Comparison of ENCODE assay signal across 8 cellular contexts in the genomic region with DNA sequence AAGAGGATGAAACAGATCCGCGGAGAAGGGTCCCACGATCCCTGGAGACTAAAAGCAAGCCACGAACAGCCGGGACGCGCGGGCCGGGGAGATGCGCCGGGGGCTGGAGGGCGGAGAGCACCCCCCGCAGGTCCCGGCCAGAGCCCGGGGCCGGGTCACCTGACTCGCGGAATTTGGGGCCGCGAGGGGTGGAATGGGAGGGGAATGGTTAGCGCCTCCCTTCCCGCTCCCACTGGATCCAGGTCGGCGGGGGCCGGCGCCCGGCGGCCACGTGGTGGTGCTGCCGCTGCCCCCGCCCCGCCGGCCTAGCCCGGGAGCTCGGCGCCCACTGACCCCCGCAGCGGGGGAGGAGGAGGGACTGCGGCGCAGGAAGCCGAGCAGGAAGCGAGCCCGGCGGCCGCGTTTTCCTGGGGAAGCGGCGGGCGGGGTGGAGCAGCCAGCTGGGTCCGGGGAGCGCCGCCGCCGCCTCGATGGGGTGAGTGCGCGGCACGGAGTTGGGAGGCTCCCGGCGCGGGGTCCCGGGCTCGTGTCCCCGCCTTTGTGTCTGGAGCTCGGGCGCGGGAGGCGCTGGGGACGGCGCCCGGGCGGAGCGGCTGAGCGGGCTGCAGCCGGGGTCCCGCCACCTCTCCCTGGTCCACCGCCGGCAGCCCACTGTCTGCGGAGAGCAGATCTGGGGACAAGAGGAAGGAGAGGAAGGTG. TPM values are rescaled to one million over a fixed set of nuclear protein-coding genes. Genes with fewer than 3 reads are reported as not detected.
DNase-seq lines count a peak whose midpoint lies in the region; ATAC-seq, FAIRE-seq and TF ChIP-seq lines count a peak whose summit lies in the region.

Gene RAI14, plus strand, starts transcription at position 328 of the 699 bp plus-strand sequence. CDS start 30,592 bp downstream, outside the sequence.

- no peaks in the 10 kb centered on the region for H3K27me3 Mint-ChIP-seq in astrocyte (ENCODE audit: low read depth, unreplicated experiment)

- in situ Hi-C loops in HAP-1 (cut with MboI; ENCODE audit: low sequenced_read_pairs), result no loop called here

- WGBS in heart right ventricle, 2 donors, result 1% methylated on average over 58 to 78 of the region's 79 CpGs

- H3K9me3 ChIP-seq in BE2C (no peaks in the 10 kb centered on the region), HAP-1 (no peaks in the 10 kb centered on the region), astrocyte (ENCODE audit: insufficient read depth, low read depth, low read length) (no peaks in the 10 kb centered on the region), heart right ventricle (no peaks in the 10 kb centered on the region), osteoblast (ENCODE audit: low read depth, low read length) (no peaks in the 10 kb centered on the region)

- H3K27ac ChIP-seq in astrocyte (ENCODE audit: low read depth, low read length) (peak within 1 kb of the TSS; percentile 96), heart right ventricle (peak within 1 kb of the TSS; percentile 72 to 98 (median 91)), osteoblast (ENCODE audit: low read depth, low read length) (peak within 1 kb of the TSS; percentile 99)

- H3K36me3 Mint-ChIP-seq in astrocyte (ENCODE audit: low read depth, unreplicated experiment), result peaks cover 5% of the 10 kb centered on the region

- H2AFZ ChIP-seq in astrocyte (ENCODE audit: low read depth, low read length) (peak within 1 kb of the TSS; percentile 53), osteoblast (ENCODE audit: low read length) (peak within 1 kb of the TSS; percentile 80)

- H3K27me3 ChIP-seq in BE2C (peaks cover 56% of the 10 kb centered on the region), HAP-1 (ENCODE audit: low read depth) (peaks cover 10% of the 10 kb centered on the region), astrocyte (ENCODE audit: insufficient read depth, low read length) (no peaks in the 10 kb centered on the region), heart right ventricle (peaks cover 0 to 45% (median 0%) of the 10 kb centered on the region in 7 donors), osteoblast (ENCODE audit: insufficient read depth, low read length) (no peaks in the 10 kb centered on the region)

- no peaks in the 10 kb centered on the region for H3K4me1 ChIP-seq in BE2C
- peaks cover 2% of the 10 kb centered on the region for H3K4me1 ChIP-seq in HAP-1
- peaks cover 36% of the 10 kb centered on the region for H3K4me1 ChIP-seq in astrocyte (ENCODE audit: insufficient read depth, low read length)
- H3K4me1 ChIP-seq in heart right ventricle, result peaks cover 0 to 36% (median 19%) of the 10 kb centered on the region in 9 donors
- peaks cover 54% of the 10 kb centered on the region for H3K4me1 ChIP-seq in osteoblast (ENCODE audit: insufficient read depth, low read length)

- intact Hi-C loops in heart right ventricle (cut with DNase I), result loop anchor here in 6 of 10 donors (2.0 to 10.0 kb wide), 8 partner anchors 79 to 239 kb away; partner anchors contain the start of gene TTC23L (in 3 of the 6)

- peak within 1 kb of the TSS; percentile 92 for H3K4me3 Mint-ChIP-seq in astrocyte (ENCODE audit: unreplicated experiment)

- H3K4me2 ChIP-seq in astrocyte (ENCODE audit: low read length) (peak within 1 kb of the TSS; percentile 90), osteoblast (ENCODE audit: insufficient read depth, low read length) (peak within 1 kb of the TSS; percentile 98)

- peak within 1 kb of the TSS; percentile 100 for H3K9ac ChIP-seq in astrocyte (ENCODE audit: low read length)

- H3K27ac Mint-ChIP-seq in astrocyte (ENCODE audit: unreplicated experiment), result peak within 1 kb of the TSS; percentile 96

- H3K4me3 ChIP-seq in BE2C (ENCODE audit: low read depth, low read length), result peak within 1 kb of the TSS; percentile 53
- peak within 1 kb of the TSS; percentile 81 for H3K4me3 ChIP-seq in HAP-1
- peak within 1 kb of the TSS; percentile 85 for H3K4me3 ChIP-seq in astrocyte (ENCODE audit: insufficient read depth, low read depth, low read length)
- H3K4me3 ChIP-seq in heart right ventricle, result peak within 1 kb of the TSS; percentile 61 to 96 (median 89)
- H3K4me3 ChIP-seq in osteoblast (ENCODE audit: insufficient read depth, low read length), result peak within 1 kb of the TSS; percentile 81

- no peak for FAIRE-seq in astrocyte (lab: Jason Lieb, UNC)

- peaks cover 21% of the 10 kb centered on the region for H3K4me1 Mint-ChIP-seq in astrocyte (ENCODE audit: low read depth, unreplicated experiment)

- H3K36me3 ChIP-seq in BE2C (no peaks in the 10 kb centered on the region), HAP-1 (replicated peaks) (no peaks in the 10 kb centered on the region), astrocyte (ENCODE audit: insufficient read depth, low read length) (peaks cover 2% of the 10 kb centered on the region), heart right ventricle (no peaks in the 10 kb centered on the region), osteoblast (ENCODE audit: insufficient read depth, low read length) (no peaks in the 10 kb centered on the region)

- H3K9me3 Mint-ChIP-seq in astrocyte (ENCODE audit: unreplicated experiment), result no peaks in the 10 kb centered on the region

- H4K20me1 ChIP-seq in astrocyte (ENCODE audit: insufficient read depth, low read length) (peaks cover 5% of the 10 kb centered on the region), osteoblast (ENCODE audit: insufficient read depth, low read length) (peaks cover 7% of the 10 kb centered on the region)

- ATAC-seq in heart right ventricle, result peak; percentile 88 to 94 (median 90)
- no peak for ATAC-seq in GM18858 (IDR thresholded peaks at IDR 0.05; ENCODE audit: unreplicated experiment)

- DNase-seq in BE2C (peak; percentile 47), HAP-1 (ENCODE audit: low spot score in 2 of 2) (peak; percentile 70 to 87), astrocyte (ENCODE audit: low read depth) (peak; percentile 73), heart right ventricle (peak; percentile 76 to 79), osteoblast (ENCODE audit: insufficient read length, low spot score, missing footprints) (peak; percentile 97), OCI-M2 (lab: John Stamatoyannopoulos, UW; ENCODE audit: unreplicated experiment) (no peak)

- TF ChIP-seq CTCF in BE2C (IDR thresholded peaks at IDR 0.05; ENCODE audit: low read depth, low read length), result no peak
- no peak for TF ChIP-seq CTCF in astrocyte (IDR thresholded peaks at IDR 0.05; ENCODE audit: insufficient read depth, low read depth, low read length)
- peak in 3 of 9 donors; percentile 25 to 49 (median 42) for TF ChIP-seq CTCF in heart right ventricle (IDR thresholded peaks at IDR 0.05)
- no peak for TF ChIP-seq CTCF in osteoblast (IDR thresholded peaks at IDR 0.05; ENCODE audit: extremely low read depth, low read depth, low read length)

- H3K79me2 ChIP-seq in astrocyte (ENCODE audit: insufficient read depth, low read length) (peaks cover 46% of the 10 kb centered on the region), osteoblast (ENCODE audit: insufficient read depth, low read length) (peaks cover 44% of the 10 kb centered on the region)

TF ChIP-seq in PFSK-1, 5 proteins besides CTCF, POLR2A, EP300 and RAD21:
- TF ChIP-seq SIN3A (IDR thresholded peaks at IDR 0.05; ENCODE audit: borderline replicate concordance, insufficient read depth, low read length) (0 out of 2 replicates have a peak, but pooled peaks have one; percentile 39), REST (IDR thresholded peaks at IDR 0.05; ENCODE audit: insufficient read depth in 1 of 2, low read depth in 2 of 2, low read length in 2 of 2) (no peak), FOXP2 (optimal IDR thresholded peaks at IDR 0.05; ENCODE audit: borderline replicate concordance, extremely low read depth, extremely low read length, insufficient read depth) (peak; percentile 83), TAF1 (IDR thresholded peaks at IDR 0.05; ENCODE audit: borderline replicate concordance, insufficient read depth, low read length) (0 out of 2 replicates have a peak, but pooled peaks have one; percentile 26), POLR2AphosphoS5 (IDR thresholded peaks at IDR 0.05; ENCODE audit: low read depth, low read length) (no peak)

RNA-seq across cellular contexts. Expression of gene RAI14, which starts in this region (rescaled TPM):
- 0.76 TPM for polyA plus RNA-seq in BE2C (2012; ENCODE audit: insufficient read depth, insufficient read length, low read depth)
- 34.4 TPM for polyA plus RNA-seq in PFSK-1 (2012; ENCODE audit: insufficient read length, low read depth)
- 307 and 315 TPM in 2 replicates for total RNA-seq in astrocyte
- total RNA-seq in heart right ventricle, result 10 to 100 TPM in 6 of 10 donors, 1 to 10 TPM in 4; 4.9 to 25.5 (median 11.7) TPM
- polyA plus RNA-seq in heart right ventricle, result 1 to 10 TPM; 3.3 to 6.6 TPM
- total RNA-seq in osteoblast, result 138 and 149 TPM in 2 replicates
